31 cellular contexts compared by ENCODE assay signal in the genomic region with DNA sequence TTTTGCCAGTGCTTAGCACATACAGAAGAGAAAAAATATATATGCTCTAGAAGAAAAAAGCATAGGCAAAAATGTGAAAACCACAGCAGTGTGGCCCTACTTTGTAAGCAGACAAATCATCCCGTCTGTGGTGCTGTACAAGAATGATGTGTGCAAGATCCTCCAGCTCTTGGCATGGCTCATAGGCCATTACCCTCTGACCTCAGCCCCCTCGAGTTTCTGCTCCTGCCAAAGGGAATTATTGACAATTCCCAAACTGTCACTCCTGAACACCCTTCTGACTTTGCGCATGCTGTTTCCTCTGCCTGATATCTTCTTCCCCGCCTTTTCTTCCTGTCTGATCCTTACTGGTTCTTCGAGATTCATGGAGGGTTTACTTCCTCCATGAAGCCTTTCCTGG. TPM values are rescaled to one million over a fixed set of nuclear protein-coding genes. Genes with fewer than 3 reads are reported as not detected.
"Had no signal": no experiment of that assay in that cellular context is flagged by ENCODE, and none has a peak within 500 bp of the region (broad histone marks: within the 10 kb centered on the region; RNA-seq: fewer than 3 reads in every experiment).

No MANE protein-coding gene starts in this region.

- ATAC-seq: effector memory CD8-positive, alpha-beta T cell; esophagus mucosa; gastrocnemius medialis; heart right ventricle; left cardiac atrium; lower lobe of right lung; mucosa of descending colon had no signal

- H3K4me3 ChIP-seq: colonic mucosa, esophagus squamous epithelium, gastrocnemius medialis, heart right ventricle, left ventricle myocardium inferior, lower lobe of right lung, mucosa of descending colon had no signal

- DNase-seq: colonic mucosa; cortex of kidney; effector CD8-positive, alpha-beta T cell; effector memory CD8-positive, alpha-beta T cell; endodermal cell; erythroblast; esophagus squamous epithelium; foreskin fibroblast; foreskin melanocyte; gastrocnemius medialis; glutamatergic neuron; head of caudate nucleus; heart right ventricle; hippocampal formation; left cardiac atrium; left ventricle myocardium inferior; lower lobe of right lung; mesenchymal stem cell; mucosa of descending colon had no signal

- H3K27me3 ChIP-seq: colonic mucosa, esophagus squamous epithelium, gastrocnemius medialis, heart right ventricle had no signal

- H3K4me1 ChIP-seq: colonic mucosa, esophagus squamous epithelium, gastrocnemius medialis, heart right ventricle, left ventricle myocardium inferior, lower lobe of right lung had no signal

- H3K9me3 ChIP-seq: colonic mucosa, esophagus squamous epithelium, gastrocnemius medialis, lower lobe of right lung, mucosa of descending colon had no signal

- H3K27ac ChIP-seq: colonic mucosa, epithelial cell of prostate, esophagus squamous epithelium, gastrocnemius medialis, heart right ventricle, left ventricle myocardium inferior, lower lobe of right lung had no signal

- FAIRE-seq: endometrium, islet of Langerhans, keratinocyte had no signal

- H3K36me3 ChIP-seq: colonic mucosa, esophagus squamous epithelium, gastrocnemius medialis, heart right ventricle, left ventricle myocardium inferior, lower lobe of right lung had no signal

RNA-seq across cellular contexts. Expression of a gene that starts 27.1 kb away (rescaled TPM):
- total RNA-seq: cerebellum, esophagus mucosa, esophagus squamous epithelium, gastrocnemius medialis, glomerular endothelial cell, kidney epithelial cell, lower leg skin, lung microvascular endothelial cell, mesenteric fat pad, mesothelial cell of epicardium had no signal
- polyA plus RNA-seq: keratinocyte had no signal

RNA-seq across cellular contexts. Expression of a gene that starts 33.9 kb away (rescaled TPM):
- total RNA-seq: esophagus mucosa, esophagus squamous epithelium, glomerular endothelial cell, kidney epithelial cell, left ventricle myocardium inferior, lower leg skin, mesenteric fat pad had no signal
